In genomic region chr9:105037139-105037538, GRCh38 we compare ENCODE assay signal across 27 cellular contexts.
"Had no signal": no experiment of that assay in that cellular context is flagged by ENCODE, and none has a peak within 500 bp of the region (broad histone marks: within the 10 kb centered on the region; RNA-seq: fewer than 3 reads in every experiment).

No MANE protein-coding gene starts in this region.

- FAIRE-seq: urothelium cell line had no signal

- H3K36me3 ChIP-seq: stomach, suprapubic skin, thoracic aorta, thyroid gland, tibial artery, tibial nerve, transverse colon, upper lobe of left lung, upper lobe of right lung, uterus, vagina had no signal

- H3K4me3 ChIP-seq: stomach, suprapubic skin, testis, thoracic aorta, thyroid gland, tibial artery, tibial nerve, transverse colon, upper lobe of left lung, upper lobe of right lung, uterus, vagina had no signal

- H3K4me1 ChIP-seq: suprapubic skin, testis, thyroid gland, tibial artery, tibial nerve, upper lobe of left lung, upper lobe of right lung, uterus, vagina had no signal

- ATAC-seq: stimulated activated effector memory CD8-positive, alpha-beta T cell treated with anti-CD3 and anti-CD28 coated beads, Interleukin-12 subunit alpha, Interleukin-12 subunit beta, amount 100 ng/mL, for 72 hours; stimulated activated memory B cell treated with anti-CD40 and anti-IgM and Interleukin-4, amounts not matched to agents 10 μg/mL and 1 μg/mL and 100 μg/mL, for 72 hours; stimulated activated naive B cell treated with anti-CD40 and anti-IgM and Interleukin-4, amounts not matched to agents 10 μg/mL and 1 μg/mL and 100 μg/mL, for 72 hours; stimulated activated naive CD8-positive, alpha-beta T cell treated with anti-CD3 and anti-CD28 coated beads, Interleukin-15, amount 100 ng/mL, for 72 hours; stimulated activated naive CD8-positive, alpha-beta T cell treated with anti-CD3 and anti-CD28 coated beads, Interleukin-15, Interleukin-2, amounts not matched to agents 100 U/mL and 50 U/mL, for 24 hours; upper lobe of right lung had no signal

- H3K27me3 ChIP-seq: stomach, suprapubic skin, testis, thyroid gland, tibial artery, tibial nerve, transverse colon, upper lobe of left lung, upper lobe of right lung, uterus, vagina had no signal

- H3K27ac ChIP-seq: stomach, suprapubic skin, testis, thoracic aorta, thyroid gland, tibial artery, tibial nerve, transverse colon, upper lobe of left lung, upper lobe of right lung, uterus, vagina had no signal

- DNase-seq: stimulated activated CD4-positive, alpha-beta T cell treated with anti-CD3 and anti-CD28 coated beads, Interleukin-2, amount 100 ng/mL, for 48 hours; stimulated activated CD4-positive, alpha-beta T cell treated with anti-CD3 and anti-CD28 coated beads, Interleukin-4, amount 100 ng/mL, for 1 hour; stimulated activated CD4-positive, alpha-beta T cell treated with anti-CD3 and anti-CD28 coated beads, Interleukin-4, amount 100 ng/mL, for 24 hours; stimulated activated CD4-positive, alpha-beta T cell treated with anti-CD3 and anti-CD28 coated beads, Interleukin-4, amount 100 ng/mL, for 4 hours; stimulated activated CD8-positive, alpha-beta memory T cell treated with anti-CD3 and anti-CD28 coated beads, Interleukin-4, amount 100 ng/mL, for 48 hours; stimulated activated naive B cell treated with anti-CD40 and anti-IgM and Interleukin-4, amounts not matched to agents 10 μg/mL and 1 μg/mL and 100 μg/mL, for 72 hours; stimulated activated naive CD4-positive, alpha-beta T cell; stimulated activated naive CD4-positive, alpha-beta T cell treated with Interleukin-2 at 50 U/mL for 16 hours; stimulated activated naive CD8-positive, alpha-beta T cell treated with anti-CD3 and anti-CD28 coated beads, Interleukin-15, amount 100 ng/mL, for 72 hours; stimulated activated naive CD8-positive, alpha-beta T cell treated with anti-CD3 and anti-CD28 coated beads, Interleukin-15, Interleukin-2, amounts not matched to agents 100 U/mL and 50 U/mL, for 24 hours; stomach; substantia nigra; testis; thyroid gland; tibial artery; transverse colon; trophoblast cell; upper lobe of left lung; upper lobe of right lung; uterus had no signal

- H3K9me3 ChIP-seq: stomach, suprapubic skin, testis, thoracic aorta, thyroid gland, tibial artery, transverse colon, upper lobe of left lung, upper lobe of right lung, uterus, vagina had no signal
